16 cellular contexts compared by ENCODE assay signal in the genomic region with DNA sequence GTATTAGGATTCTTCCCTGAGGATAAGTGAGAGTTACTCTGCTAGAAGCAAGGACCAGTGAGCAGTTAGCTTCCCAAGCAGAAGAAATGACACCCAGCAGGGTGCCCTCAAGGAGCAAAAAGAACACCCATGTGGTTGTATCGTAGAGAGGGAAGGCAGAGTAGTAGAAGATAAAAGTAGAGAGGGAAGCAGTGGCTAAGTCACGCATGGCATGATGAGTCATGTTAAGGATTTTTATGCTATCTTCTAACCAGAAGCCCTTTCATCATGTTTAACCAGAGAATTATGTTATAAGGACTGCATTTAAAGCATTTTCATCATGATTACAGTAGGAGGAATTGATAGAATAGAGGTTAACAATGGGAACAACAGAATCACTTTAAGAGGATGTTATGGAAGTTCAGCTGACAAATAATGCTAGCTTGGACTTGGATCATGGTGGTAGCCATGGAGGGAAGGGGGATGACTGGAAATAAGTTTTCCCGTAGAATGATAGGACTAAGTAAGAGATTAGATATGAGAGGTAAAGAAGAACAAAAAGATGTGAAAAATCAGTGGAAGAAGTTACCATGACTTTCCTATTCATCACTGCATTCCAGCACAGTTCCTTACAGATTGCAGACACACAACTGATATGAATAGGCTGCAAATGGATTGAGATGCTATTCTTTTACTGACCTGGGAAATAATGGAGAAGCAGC.
DNase-seq lines count a peak whose midpoint lies in the region; ATAC-seq and TF ChIP-seq lines count a peak whose summit lies in the region.
"Had no signal": no experiment of that assay in that cellular context is flagged by ENCODE, and none has a peak within 500 bp of the region (broad histone marks: within the 10 kb centered on the region; RNA-seq: fewer than 3 reads in every experiment).

No MANE protein-coding gene starts in this region.

- TF ChIP-seq RAD21 in SK-N-SH (IDR thresholded peaks at IDR 0.05; ENCODE audit: low read length), result no peak

- POLR2A ChIA-PET in SK-N-SH (lab: Yijun Ruan, JAX), result no interaction called here

- CTCF ChIA-PET in SK-N-SH (lab: Yijun Ruan, JAX), result interaction anchor here (0.7 kb wide), 1 partner anchor 8 kb away, joined by 3 read pairs; no protein-coding TSS in a partner anchor

- TF ChIP-seq EP300 in SK-N-SH (IDR thresholded peaks at IDR 0.05; ENCODE audit: borderline replicate concordance in 1 of 2, low read depth in 1 of 2, low read length in 1 of 2), result no peak

- no peak overlapping the region for H3K4me2 ChIP-seq in SK-N-SH

- peaks cover 4% of the 10 kb centered on the region for H3F3A ChIP-seq in SK-N-SH (replicated peaks; ENCODE audit: insufficient read depth)

- no peak overlapping the region for H3K4me3 ChIP-seq in SK-N-SH (ENCODE audit: low read depth in 2 of 2, low read length in 1 of 2)
- no peak overlapping the region for H3K4me3 ChIP-seq in epithelial cell of esophagus (ENCODE audit: low read length)
- H3K4me3 ChIP-seq: skin epidermis, stomach had no signal

- DNase-seq in SK-N-SH, result no peak
- DNase-seq in SIG-M5 treated with dmso at 0.1 percent for 504 hours (lab: John Stamatoyannopoulos, UW; ENCODE audit: unreplicated experiment), result peak; percentile 72
- DNase-seq in epithelial cell of esophagus (ENCODE audit: low read depth), result peak; percentile 39
- DNase-seq in stimulated activated CD4-positive, alpha-beta T cell treated with anti-CD3 and anti-CD28 coated beads, Interleukin-4, amount 100 ng/mL, for 1 hour, result no peak
- no peak for DNase-seq in central memory CD4-positive, alpha-beta T cell
- DNase-seq: 8988T; activated CD4-positive, alpha-beta T cell treated with anti-CD3 and anti-CD28 coated beads for 4 hours; activated naive CD8-positive, alpha-beta T cell treated with anti-CD3 and anti-CD28 coated beads, Interleukin-2, amount 50 U/mL, for 24 hours; dermis blood vessel endothelial cell; NCI-H1105; occipital lobe; stomach had no signal

- H4K20me1 ChIP-seq in SK-N-SH (ENCODE audit: insufficient read depth), result no peaks in the 10 kb centered on the region

- no peaks in the 10 kb centered on the region for H3K36me3 ChIP-seq in SK-N-SH (replicated peaks in 1 of 2; ENCODE audit: control insufficient read depth in 1 of 2, insufficient read depth in 2 of 2, low read length in 1 of 2)
- H3K36me3 ChIP-seq: stomach had no signal

- TF ChIP-seq CTCF in SK-N-SH (IDR thresholded peaks at IDR 0.05), result no peak
- no peak for TF ChIP-seq CTCF in epithelial cell of esophagus (IDR thresholded peaks at IDR 0.05; ENCODE audit: insufficient read depth, low read depth, low read length, missing control alignments)

- H2AFZ ChIP-seq in SK-N-SH (ENCODE audit: low read depth), result no peak overlapping the region

- no peaks in the 10 kb centered on the region for H3K9me2 ChIP-seq in SK-N-SH

- H3K27ac ChIP-seq in SK-N-SH (ENCODE audit: low read depth in 2 of 2, low read length in 1 of 2), result no peak overlapping the region
- H3K27ac ChIP-seq: skin epidermis, stomach had no signal

- ATAC-seq in SK-N-SH treated with all-trans-retinoic acid at 6 μM for 48 hours, result peak; percentile 70
- ATAC-seq in GM21526 (IDR thresholded peaks at IDR 0.05; ENCODE audit: low FRiP score, unreplicated experiment), result no peak
- ATAC-seq in HG03095 (IDR thresholded peaks at IDR 0.05; ENCODE audit: unreplicated experiment), result no peak
- ATAC-seq: activated naive CD8-positive, alpha-beta T cell treated with anti-CD3 and anti-CD28 coated beads, Interleukin-2, amount 50 U/mL, for 24 hours had no signal

- no peaks in the 10 kb centered on the region for H3K4me1 ChIP-seq in SK-N-SH (ENCODE audit: control insufficient read depth in 1 of 2, insufficient read depth in 2 of 2, low read depth in 1 of 2, low read length in 1 of 2)
- H3K4me1 ChIP-seq: stomach had no signal

- no peaks in the 10 kb centered on the region for H3K79me2 ChIP-seq in SK-N-SH (ENCODE audit: insufficient read depth)

- H3K27me3 ChIP-seq in SK-N-SH (ENCODE audit: insufficient read depth), result no peaks in the 10 kb centered on the region
- H3K27me3 ChIP-seq: stomach had no signal

- H3K9me3 ChIP-seq in SK-N-SH, result no peaks in the 10 kb centered on the region; the same call in 1 of the 2 replicates
- H3K9me3 ChIP-seq: stomach had no signal

- no peak overlapping the region for H3K9ac ChIP-seq in SK-N-SH

- WGBS in SK-N-SH (ENCODE audit: low lambda C conversion rate), result 51% methylated on average over 3 of the region's 3 CpGs

TF ChIP-seq in SK-N-SH treated with all-trans-retinoic acid at 6 μM for 48 hours, 23 proteins besides CTCF, POLR2A, EP300 and RAD21:
- TF ChIP-seq ISL1 (CRISPR knock-in tag; IDR thresholded peaks at IDR 0.05) (no peak), BACH2 (CRISPR knock-in tag; IDR thresholded peaks at IDR 0.05; ENCODE audit: borderline replicate concordance) (no peak), GLIS3 (CRISPR knock-in tag; IDR thresholded peaks at IDR 0.05) (no peak), POU6F1 (CRISPR knock-in tag; IDR thresholded peaks at IDR 0.05; ENCODE audit: borderline replicate concordance, low read depth) (no peak), ARNTL (CRISPR knock-in tag; IDR thresholded peaks at IDR 0.05; ENCODE audit: borderline replicate concordance, low read depth) (no peak)

TF ChIP-seq in SK-N-SH, 30 proteins besides CTCF, POLR2A, EP300 and RAD21 (continues in another document):
- no peak for TF ChIP-seq CHD2 (IDR thresholded peaks at IDR 0.05; ENCODE audit: low read length, partially characterized antibody)
- TF ChIP-seq RCOR1 (IDR thresholded peaks at IDR 0.05; ENCODE audit: low read length), result no peak
- no peak for TF ChIP-seq TAF1 (IDR thresholded peaks at IDR 0.05; ENCODE audit: borderline replicate concordance, low read depth, low read length)
- no peak for TF ChIP-seq GATA2 (CRISPR knock-in tag; IDR thresholded peaks at IDR 0.05)
- TF ChIP-seq REST (IDR thresholded peaks at IDR 0.05; ENCODE audit: low read depth, low read length), result no peak
- TF ChIP-seq PBX3 (IDR thresholded peaks at IDR 0.05), result no peak
- no peak for TF ChIP-seq JUND (IDR thresholded peaks at IDR 0.05)
- no peak for TF ChIP-seq FOXM1 (IDR thresholded peaks at IDR 0.05; ENCODE audit: low read depth)
- no peak for TF ChIP-seq USF2 (IDR thresholded peaks at IDR 0.05; ENCODE audit: borderline replicate concordance, low read depth, low read length)
- TF ChIP-seq, protein P1, sequence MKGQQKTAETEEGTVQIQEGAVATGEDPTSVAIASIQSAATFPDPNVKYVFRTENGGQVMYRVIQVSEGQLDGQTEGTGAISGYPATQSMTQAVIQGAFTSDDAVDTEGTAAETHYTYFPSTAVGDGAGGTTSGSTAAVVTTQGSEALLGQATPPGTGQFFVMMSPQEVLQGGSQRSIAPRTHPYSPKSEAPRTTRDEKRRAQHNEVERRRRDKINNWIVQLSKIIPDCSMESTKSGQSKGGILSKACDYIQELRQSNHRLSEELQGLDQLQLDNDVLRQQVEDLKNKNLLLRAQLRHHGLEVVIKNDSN (IDR thresholded peaks at IDR 0.05; ENCODE audit: borderline replicate concordance, low read depth), result no peak
- TF ChIP-seq, protein P2, sequence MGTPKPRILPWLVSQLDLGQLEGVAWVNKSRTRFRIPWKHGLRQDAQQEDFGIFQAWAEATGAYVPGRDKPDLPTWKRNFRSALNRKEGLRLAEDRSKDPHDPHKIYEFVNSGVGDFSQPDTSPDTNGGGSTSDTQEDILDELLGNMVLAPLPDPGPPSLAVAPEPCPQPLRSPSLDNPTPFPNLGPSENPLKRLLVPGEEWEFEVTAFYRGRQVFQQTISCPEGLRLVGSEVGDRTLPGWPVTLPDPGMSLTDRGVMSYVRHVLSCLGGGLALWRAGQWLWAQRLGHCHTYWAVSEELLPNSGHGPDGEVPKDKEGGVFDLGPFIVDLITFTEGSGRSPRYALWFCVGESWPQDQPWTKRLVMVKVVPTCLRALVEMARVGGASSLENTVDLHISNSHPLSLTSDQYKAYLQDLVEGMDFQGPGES (IDR thresholded peaks at IDR 0.05; ENCODE audit: low read depth, low read length), result no peak

Comparison
In these comparisons a context has a peak if more than half of its experiments do, and no peak if none do; other contexts are left out.
1. DNase-seq: peak in SIG-M5 treated with dmso at 0.1 percent for 504 hours (single experiment) and epithelial cell of esophagus (single experiment); none in SK-N-SH (single experiment), stimulated activated CD4-positive, alpha-beta T cell treated with anti-CD3 and anti-CD28 coated beads, Interleukin-4, amount 100 ng/mL, for 1 hour (single experiment) and central memory CD4-positive, alpha-beta T cell (single experiment).